In genomic region chr10:17475661-17476060, GRCh38 we compare ENCODE assay signal across 36 cellular contexts. TPM values are rescaled to one million over a fixed set of nuclear protein-coding genes. Genes with fewer than 3 reads are reported as not detected.
"Had no signal": no experiment of that assay in that cellular context is flagged by ENCODE, and none has a peak within 500 bp of the region (broad histone marks: within the 10 kb centered on the region; RNA-seq: fewer than 3 reads in every experiment).

No MANE protein-coding gene starts in this region.

- FAIRE-seq: RCC 7860 had no signal

- H3K27ac ChIP-seq: ascending aorta, RWPE1, VCaP had no signal

- DNase-seq: activated B cell treated with CpG ODN at 0.5 μM for 24 hours; activated CD4-positive, alpha-beta memory T cell treated with anti-CD3 and anti-CD28 coated beads, Interleukin-2, amount 10 ng/mL, durations not matched to agents 7 days and 5 days; activated CD4-positive, alpha-beta T cell treated with anti-CD3 and anti-CD28 coated beads for 48 hours; activated CD4-positive, CD25-positive, alpha-beta regulatory T cell treated with anti-CD3 and anti-CD28 coated beads, Interleukin-2, amount 50 U/mL, for 72 hours; activated CD8-positive, alpha-beta memory T cell treated with anti-CD3 and anti-CD28 coated beads for 24 hours; activated CD8-positive, alpha-beta memory T cell treated with anti-CD3 and anti-CD28 coated beads, Interleukin-2, amount 10 ng/mL, durations not matched to agents 7 days and 5 days; activated CD8-positive, alpha-beta memory T cell treated with anti-CD3 and anti-CD28 coated beads, Interleukin-2, amount 50 U/mL, for 48 hours; activated effector memory CD4-positive, alpha-beta T cell treated with Interleukin-2 at 50 U/mL for 16 hours; activated naive CD4-positive, alpha-beta T cell treated with anti-CD3 and anti-CD28 coated beads, Interleukin-2, amount 50 U/mL, for 16 hours; activated naive CD8-positive, alpha-beta T cell treated with anti-CD3 and anti-CD28 coated beads for 36 hours; activated T-cell treated with anti-CD3 and anti-CD28 coated beads, Interleukin-2, amount 50 U/mL, for 48 hours; amygdala; Kasumi-1; MG63; NCI-H1092 treated with DMSO at 0.1 percent for 48 hours; NCI-H1417; NCI-H146; NCI-H187; NCI-H2029 treated with DMSO at 0.1 percent for 48 hours; NCI-H2107; NCI-H2171; NCI-H345; NCI-H510A; NCI-H526; NCI-H748 treated with DMSO at 0.1 percent for 48 hours; NK-92 treated with Interleukin-12 subunit alpha and Interleukin-12 subunit beta, amount 100 ng/mL, for 24 hours; PC-3; SIG-M5; T-cell; T-helper 17 cell had no signal

- H3K9me3 ChIP-seq: ascending aorta, MG63 had no signal

- H3K4me3 ChIP-seq: ascending aorta, MG63 had no signal

- H3K4me1 ChIP-seq: ascending aorta had no signal

- H3K36me3 ChIP-seq: ascending aorta, MG63 had no signal

- H3K27me3 ChIP-seq: ascending aorta, MG63 had no signal

- ATAC-seq: activated CD8-positive, alpha-beta memory T cell treated with anti-CD3 and anti-CD28 coated beads, Interleukin-2, amount 10 ng/mL, durations not matched to agents 7 days and 5 days; PC-3; Right ventricle myocardium inferior; SK-N-SH treated with all-trans-retinoic acid at 6 μM for 48 hours; T-cell; T-helper 17 cell had no signal

RNA-seq across cellular contexts. Expression of gene ST8SIA6, which starts 21.3 kb away (rescaled TPM):
- total RNA-seq: activated CD8-positive, alpha-beta memory T cell treated with anti-CD3 and anti-CD28 coated beads, Interleukin-2, amount 10 ng/mL, durations not matched to agents 7 days and 5 days; activated naive CD8-positive, alpha-beta T cell treated with anti-CD3 and anti-CD28 coated beads for 36 hours; ascending aorta; PC-3 had no signal
